Comparison of ENCODE assay signal across 19 cellular contexts in the genomic region with DNA sequence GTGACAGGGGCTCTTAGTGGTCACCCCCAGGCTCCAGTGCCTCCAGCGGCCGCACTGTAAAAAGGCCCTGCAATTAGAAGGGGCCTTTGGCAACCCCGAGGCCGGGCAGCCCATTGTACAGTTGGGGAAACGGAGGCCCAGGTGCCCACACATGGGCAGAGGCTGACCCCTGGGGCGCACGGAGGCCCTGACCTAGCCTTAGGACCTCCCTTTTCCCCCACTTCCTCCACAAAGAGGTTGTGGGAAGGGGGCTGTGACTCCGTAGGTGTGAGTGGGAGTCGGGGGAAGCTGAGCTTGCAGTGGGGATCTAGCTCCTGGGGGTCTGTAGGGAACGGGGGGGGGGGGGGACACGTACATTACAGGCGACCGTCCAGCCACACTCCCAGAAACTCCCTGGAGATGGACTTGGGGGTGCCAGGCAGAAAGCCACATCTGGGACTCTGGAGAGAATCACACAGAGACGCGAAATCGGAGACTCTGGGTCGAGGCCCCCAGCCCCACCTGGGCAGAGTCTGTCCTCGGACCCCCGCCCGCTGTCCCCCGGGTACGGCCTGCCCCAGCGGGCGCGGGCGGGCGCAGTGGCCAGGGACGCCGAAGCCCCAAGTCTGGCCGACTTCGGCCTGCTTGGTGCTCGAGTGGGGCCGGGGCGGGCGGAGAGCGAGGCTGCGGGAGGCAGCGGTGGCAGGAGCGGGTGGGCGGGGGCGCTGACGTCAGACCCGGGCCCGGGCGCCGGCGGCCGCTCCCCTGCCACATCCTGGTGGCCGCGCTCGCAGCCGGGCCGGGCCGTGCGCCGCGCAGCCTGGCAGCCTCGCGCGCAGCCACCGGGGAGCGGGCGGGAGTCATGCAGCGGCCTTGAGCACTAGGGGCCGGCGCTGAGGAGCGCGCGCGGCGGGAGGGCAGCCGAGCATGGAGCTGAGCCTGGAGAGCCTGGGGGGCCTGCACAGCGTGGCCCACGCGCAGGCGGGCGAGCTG. TPM values are rescaled to one million over a fixed set of nuclear protein-coding genes. Genes with fewer than 3 reads are reported as not detected.
DNase-seq lines count a peak whose midpoint lies in the region; ATAC-seq and TF ChIP-seq lines count a peak whose summit lies in the region.
"Had no signal": no experiment of that assay in that cellular context is flagged by ENCODE, and none has a peak within 500 bp of the region (broad histone marks: within the 10 kb centered on the region; RNA-seq: fewer than 3 reads in every experiment).

A gene (plus strand): TSS at position 750 of the 972 bp plus-strand sequence. CDS start 157 bp downstream, at position 907.

- peaks cover 85% of the 10 kb centered on the region for H4K20me1 ChIP-seq in neural progenitor cell (ENCODE audit: low read depth)
- H4K20me1 ChIP-seq in smooth muscle cell (ENCODE audit: low read depth) = no peaks in the 10 kb centered on the region

- TF ChIP-seq POLR2A in transverse colon (IDR thresholded peaks at IDR 0.05) = no peak

- H3K27ac ChIP-seq in HEK293 (ENCODE audit: extremely low read depth, low read depth, low read length) = no peak within 1 kb of the TSS
- H3K27ac ChIP-seq in neural progenitor cell = no peak within 1 kb of the TSS
- no peak within 1 kb of the TSS for H3K27ac ChIP-seq in smooth muscle cell (ENCODE audit: low read depth)
- H3K27ac ChIP-seq in transverse colon = no peak within 1 kb of the TSS
- H3K27ac ChIP-seq: brain microvascular endothelial cell, left ventricle myocardium inferior, prostate gland, SJSA1 had no signal

- peaks cover 65% of the 10 kb centered on the region for H3K27me3 Mint-ChIP-seq in T-helper 1 cell treated with Interleukin-12 subunit alpha and Interleukin-12 subunit beta and Interleukin-4 antibody, amounts not matched to agents 30 μg/mL and 1 μg/mL, for 36 hours (ENCODE audit: low read depth)
- peaks cover 70% of the 10 kb centered on the region for H3K27me3 Mint-ChIP-seq in central memory CD8-positive, alpha-beta T cell
- H3K27me3 Mint-ChIP-seq in neural progenitor cell (ENCODE audit: insufficient read depth, low read depth) = peaks cover 59% of the 10 kb centered on the region

- H3K4me3 ChIP-seq in HEK293 (ENCODE audit: low read depth, low read length) (no peak within 1 kb of the TSS), neural progenitor cell (no peak within 1 kb of the TSS), smooth muscle cell (no peak within 1 kb of the TSS), transverse colon (no peak within 1 kb of the TSS)
- H3K4me3 ChIP-seq: left ventricle myocardium inferior, prostate gland, SJSA1 had no signal

- H2AFZ ChIP-seq in neural progenitor cell (replicated peaks) = no peak within 1 kb of the TSS
- no peak within 1 kb of the TSS for H2AFZ ChIP-seq in smooth muscle cell (ENCODE audit: low read depth)

- TF ChIP-seq EP300 in transverse colon (IDR thresholded peaks at IDR 0.05; ENCODE audit: low read depth) = no peak

- TF ChIP-seq CTCF in HEK293 (tag by site-specific recombination; IDR thresholded peaks at IDR 0.05) (no peak), neural progenitor cell (IDR thresholded peaks at IDR 0.05) (no peak), smooth muscle cell (IDR thresholded peaks at IDR 0.05; ENCODE audit: borderline replicate concordance, insufficient read depth, poor library complexity, severe bottlenecking) (no peak), transverse colon (IDR thresholded peaks at IDR 0.05) (no peak)

- peaks cover 18% of the 10 kb centered on the region for H3F3A ChIP-seq in neural progenitor cell (ENCODE audit: low read depth)
- H3F3A ChIP-seq in smooth muscle cell (ENCODE audit: low read depth) = no peaks in the 10 kb centered on the region

- POLR2A ChIA-PET in HEK293 (lab: Yijun Ruan, JAX) = no interaction called here

- H3K4me3 Mint-ChIP-seq in T-helper 1 cell treated with Interleukin-12 subunit alpha and Interleukin-12 subunit beta and Interleukin-4 antibody, amounts not matched to agents 30 μg/mL and 1 μg/mL, for 36 hours = no peak within 1 kb of the TSS
- H3K4me3 Mint-ChIP-seq in central memory CD8-positive, alpha-beta T cell = peak within 1 kb of the TSS; percentile 36
- peak within 1 kb of the TSS; percentile 33 for H3K4me3 Mint-ChIP-seq in neural progenitor cell
- H3K4me3 Mint-ChIP-seq: activated CD8-positive, alpha-beta memory T cell treated with anti-CD3 and anti-CD28 coated beads, Interleukin-2, amount 10 ng/mL, durations not matched to agents 7 days and 5 days had no signal

- H3K79me2 ChIP-seq in neural progenitor cell (ENCODE audit: low read depth) = no peaks in the 10 kb centered on the region
- H3K79me2 ChIP-seq in smooth muscle cell (ENCODE audit: low read depth) = no peaks in the 10 kb centered on the region

- H3K36me3 Mint-ChIP-seq in T-helper 1 cell treated with Interleukin-12 subunit alpha and Interleukin-12 subunit beta and Interleukin-4 antibody, amounts not matched to agents 30 μg/mL and 1 μg/mL, for 36 hours (ENCODE audit: low read depth) = peaks cover 2% of the 10 kb centered on the region
- H3K36me3 Mint-ChIP-seq in central memory CD8-positive, alpha-beta T cell (ENCODE audit: insufficient read depth) = peaks cover 23% of the 10 kb centered on the region
- no peaks in the 10 kb centered on the region for H3K36me3 Mint-ChIP-seq in neural progenitor cell

- H3K4me1 Mint-ChIP-seq in T-helper 1 cell treated with Interleukin-12 subunit alpha and Interleukin-12 subunit beta and Interleukin-4 antibody, amounts not matched to agents 30 μg/mL and 1 μg/mL, for 36 hours (ENCODE audit: low read depth) = peaks cover 7% of the 10 kb centered on the region
- peaks cover 20% of the 10 kb centered on the region for H3K4me1 Mint-ChIP-seq in central memory CD8-positive, alpha-beta T cell
- peaks cover 6% of the 10 kb centered on the region for H3K4me1 Mint-ChIP-seq in neural progenitor cell

- no peaks in the 10 kb centered on the region for H3K9me3 Mint-ChIP-seq in T-helper 1 cell treated with Interleukin-12 subunit alpha and Interleukin-12 subunit beta and Interleukin-4 antibody, amounts not matched to agents 30 μg/mL and 1 μg/mL, for 36 hours
- H3K9me3 Mint-ChIP-seq in central memory CD8-positive, alpha-beta T cell = no peaks in the 10 kb centered on the region
- no peaks in the 10 kb centered on the region for H3K9me3 Mint-ChIP-seq in neural progenitor cell

- peak within 1 kb of the TSS; percentile 59 for H3K27ac Mint-ChIP-seq in T-helper 1 cell treated with Interleukin-12 subunit alpha and Interleukin-12 subunit beta and Interleukin-4 antibody, amounts not matched to agents 30 μg/mL and 1 μg/mL, for 36 hours
- no peak within 1 kb of the TSS for H3K27ac Mint-ChIP-seq in central memory CD8-positive, alpha-beta T cell (ENCODE audit: low read depth)
- no peak within 1 kb of the TSS for H3K27ac Mint-ChIP-seq in neural progenitor cell
- H3K27ac Mint-ChIP-seq: activated CD8-positive, alpha-beta memory T cell treated with anti-CD3 and anti-CD28 coated beads, Interleukin-2, amount 10 ng/mL, durations not matched to agents 7 days and 5 days had no signal

- peaks cover 4% of the 10 kb centered on the region; the same call in 1 of the 2 replicates for H3K4me1 ChIP-seq in HEK293 (ENCODE audit: control insufficient read depth, insufficient read depth, low read length)
- peaks cover 28% of the 10 kb centered on the region for H3K4me1 ChIP-seq in neural progenitor cell
- peaks cover 12% of the 10 kb centered on the region for H3K4me1 ChIP-seq in smooth muscle cell (ENCODE audit: low read depth)
- H3K4me1 ChIP-seq in transverse colon = peaks cover 18 to 37% (median 27%) of the 10 kb centered on the region in 4 donors

- H3K9ac ChIP-seq in neural progenitor cell = no peak within 1 kb of the TSS
- no peak within 1 kb of the TSS for H3K9ac ChIP-seq in smooth muscle cell (ENCODE audit: low read depth)

- H3K27me3 ChIP-seq in neural progenitor cell (peaks cover 100% of the 10 kb centered on the region), smooth muscle cell (ENCODE audit: low read depth) (peaks cover 89% of the 10 kb centered on the region), transverse colon (peaks cover 91% of the 10 kb centered on the region)

- DNase-seq in T-helper 1 cell (no peak), neural progenitor cell (ENCODE audit: low spot score) (peak; percentile 80), smooth muscle cell (lab: John Stamatoyannopoulos, UW; ENCODE audit: unreplicated experiment) (no peak), transverse colon (no peak)
- DNase-seq in central memory CD8-positive, alpha-beta T cell (ENCODE audit: low spot score in 2 of 2) = no peak
- DNase-seq: ACHN; activated CD8-positive, alpha-beta memory T cell treated with anti-CD3 and anti-CD28 coated beads, Interleukin-2, amount 10 ng/mL, durations not matched to agents 7 days and 5 days; activated naive CD4-positive, alpha-beta T cell; brain microvascular endothelial cell; dermis blood vessel endothelial cell; hippocampal formation; left ventricle myocardium inferior; NCI-H2171; NK-92 treated with Interleukin-12 subunit alpha and Interleukin-12 subunit beta, amount 100 ng/mL, for 24 hours had no signal

- intact Hi-C loops in transverse colon (cut with DNase I; ENCODE audit: low total_unique reads) = no loop called here

- WGBS in smooth muscle cell (ENCODE audit: low lambda C conversion rate) = 18% methylated on average over 25 of the region's 77 CpGs
- 9% methylated on average over 38 of the region's 77 CpGs; no CpG with 5 or more reads in 1 of the 2 donors for WGBS in transverse colon (ENCODE audit: low coverage in 1 of 2), 2 donors

- H3K4me2 ChIP-seq in neural progenitor cell (peak within 1 kb of the TSS; percentile 61), smooth muscle cell (no peak within 1 kb of the TSS)

- CTCF ChIA-PET in HEK293 (lab: Yijun Ruan, JAX) = interaction anchor here (0.5 to 0.6 kb wide), 3 partner anchors 23 to 34 kb away, joined by 3 to 4 read pairs (median 3); no protein-coding TSS in a partner anchor

- ATAC-seq in central memory CD8-positive, alpha-beta T cell (replicated peaks; ENCODE audit: extremely low read depth, poor library complexity, severe bottlenecking) = no peak
- no peak for ATAC-seq in HG03442 (IDR thresholded peaks at IDR 0.05; ENCODE audit: unreplicated experiment)
- ATAC-seq: activated CD8-positive, alpha-beta memory T cell treated with anti-CD3 and anti-CD28 coated beads, Interleukin-2, amount 10 ng/mL, durations not matched to agents 7 days and 5 days had no signal

- in situ Hi-C loops in transverse colon (cut with MboI; ENCODE audit: low pct_ligation_motif_present in 1 of 4, low pct_unique_long_range_greater_than_20kb in 1 of 4, low sequenced_read_pairs in 3 of 4) = no loop called here

- no peaks in the 10 kb centered on the region for H3K36me3 ChIP-seq in HEK293 (ENCODE audit: control insufficient read depth in 2 of 2, insufficient read depth in 1 of 2, low read length in 2 of 2)
- H3K36me3 ChIP-seq in neural progenitor cell = no peaks in the 10 kb centered on the region
- H3K36me3 ChIP-seq in smooth muscle cell (ENCODE audit: low read depth) = no peaks in the 10 kb centered on the region
- H3K36me3 ChIP-seq in transverse colon = no peaks in the 10 kb centered on the region
- H3K36me3 ChIP-seq: brain microvascular endothelial cell, left ventricle myocardium inferior, prostate gland, SJSA1 had no signal

- H3K9me3 ChIP-seq in HEK293 (ENCODE audit: control insufficient read depth, insufficient read depth, low read depth, low read length) (no peaks in the 10 kb centered on the region), neural progenitor cell (ENCODE audit: low read depth) (no peaks in the 10 kb centered on the region), smooth muscle cell (replicated peaks; ENCODE audit: low read depth) (no peaks in the 10 kb centered on the region), transverse colon (no peaks in the 10 kb centered on the region)
- H3K9me3 ChIP-seq: left ventricle myocardium inferior, prostate gland, SJSA1 had no signal

RNA-seq across cellular contexts. Expression of the gene that starts here (rescaled TPM):
- 0.09 TPM in 1 of 2 replicates, not detected in the other for total RNA-seq in neural progenitor cell (ENCODE audit: low replicate concordance)
- total RNA-seq in smooth muscle cell = not detected in 2 replicates
- not detected in 2 replicates for polyA plus RNA-seq in smooth muscle cell
- total RNA-seq in transverse colon = not detected
- total RNA-seq: activated CD8-positive, alpha-beta memory T cell treated with anti-CD3 and anti-CD28 coated beads, Interleukin-2, amount 10 ng/mL, durations not matched to agents 7 days and 5 days; dermis blood vessel endothelial cell; left ventricle myocardium inferior; prostate gland; SJSA1 had no signal

Comparison
In these comparisons a context has a peak if more than half of its experiments do, and no peak if none do; other contexts are left out.
1. Peak in DNase-seq and H3K4me2 ChIP-seq in neural progenitor cell; RNA of the gene not detected or under 1 TPM.